In the genomic region with DNA sequence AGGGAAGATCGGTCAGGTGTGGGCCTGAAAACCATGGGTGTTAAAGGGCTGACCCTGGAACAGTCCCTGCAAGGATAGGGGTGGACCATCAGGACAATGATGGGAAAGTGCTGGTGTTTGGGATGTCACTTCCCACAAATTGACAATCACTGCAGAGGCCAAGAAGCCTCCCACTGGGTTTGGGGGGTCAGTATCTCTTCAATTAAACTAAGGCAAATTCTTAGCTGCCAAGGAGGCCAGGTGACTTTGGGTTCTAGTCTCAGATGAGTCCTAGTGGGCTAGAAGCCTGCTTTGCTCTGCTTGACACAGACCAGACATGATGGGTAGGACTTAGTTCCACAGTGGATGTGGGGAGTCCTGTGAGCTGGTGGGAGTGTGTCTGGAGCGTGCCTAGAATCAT, we compare ENCODE assay signal across 1 cellular context.
TF ChIP-seq lines count a peak whose summit lies in the region.

No MANE protein-coding gene starts in this region.

TF ChIP-seq in GM12878, 131 proteins besides CTCF, POLR2A, EP300 and RAD21:
- TF ChIP-seq, protein P1, sequence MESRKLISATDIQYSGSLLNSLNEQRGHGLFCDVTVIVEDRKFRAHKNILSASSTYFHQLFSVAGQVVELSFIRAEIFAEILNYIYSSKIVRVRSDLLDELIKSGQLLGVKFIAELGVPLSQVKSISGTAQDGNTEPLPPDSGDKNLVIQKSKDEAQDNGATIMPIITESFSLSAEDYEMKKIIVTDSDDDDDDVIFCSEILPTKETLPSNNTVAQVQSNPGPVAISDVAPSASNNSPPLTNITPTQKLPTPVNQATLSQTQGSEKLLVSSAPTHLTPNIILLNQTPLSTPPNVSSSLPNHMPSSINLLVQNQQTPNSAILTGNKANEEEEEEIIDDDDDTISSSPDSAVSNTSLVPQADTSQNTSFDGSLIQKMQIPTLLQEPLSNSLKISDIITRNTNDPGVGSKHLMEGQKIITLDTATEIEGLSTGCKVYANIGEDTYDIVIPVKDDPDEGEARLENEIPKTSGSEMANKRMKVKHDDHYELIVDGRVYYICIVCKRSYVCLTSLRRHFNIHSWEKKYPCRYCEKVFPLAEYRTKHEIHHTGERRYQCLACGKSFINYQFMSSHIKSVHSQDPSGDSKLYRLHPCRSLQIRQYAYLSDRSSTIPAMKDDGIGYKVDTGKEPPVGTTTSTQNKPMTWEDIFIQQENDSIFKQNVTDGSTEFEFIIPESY (IDR thresholded peaks at IDR 0.05) = no peak
- no peak for TF ChIP-seq MYC (IDR thresholded peaks at IDR 0.05; ENCODE audit: insufficient read depth, insufficient read length, insufficient replicate concordance, low read length, severe bottlenecking)
- TF ChIP-seq, protein P2, sequence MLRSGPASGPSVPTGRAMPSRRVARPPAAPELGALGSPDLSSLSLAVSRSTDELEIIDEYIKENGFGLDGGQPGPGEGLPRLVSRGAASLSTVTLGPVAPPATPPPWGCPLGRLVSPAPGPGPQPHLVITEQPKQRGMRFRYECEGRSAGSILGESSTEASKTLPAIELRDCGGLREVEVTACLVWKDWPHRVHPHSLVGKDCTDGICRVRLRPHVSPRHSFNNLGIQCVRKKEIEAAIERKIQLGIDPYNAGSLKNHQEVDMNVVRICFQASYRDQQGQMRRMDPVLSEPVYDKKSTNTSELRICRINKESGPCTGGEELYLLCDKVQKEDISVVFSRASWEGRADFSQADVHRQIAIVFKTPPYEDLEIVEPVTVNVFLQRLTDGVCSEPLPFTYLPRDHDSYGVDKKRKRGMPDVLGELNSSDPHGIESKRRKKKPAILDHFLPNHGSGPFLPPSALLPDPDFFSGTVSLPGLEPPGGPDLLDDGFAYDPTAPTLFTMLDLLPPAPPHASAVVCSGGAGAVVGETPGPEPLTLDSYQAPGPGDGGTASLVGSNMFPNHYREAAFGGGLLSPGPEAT (IDR thresholded peaks at IDR 0.05; ENCODE audit: low read depth) = no peak
- 0 out of 2 replicates have a peak, but pooled peaks have one; percentile 1 for TF ChIP-seq TBL1XR1 (IDR thresholded peaks at IDR 0.05; ENCODE audit: low read depth, low read length)
